10 cellular contexts compared by ENCODE assay signal in the genomic region with DNA sequence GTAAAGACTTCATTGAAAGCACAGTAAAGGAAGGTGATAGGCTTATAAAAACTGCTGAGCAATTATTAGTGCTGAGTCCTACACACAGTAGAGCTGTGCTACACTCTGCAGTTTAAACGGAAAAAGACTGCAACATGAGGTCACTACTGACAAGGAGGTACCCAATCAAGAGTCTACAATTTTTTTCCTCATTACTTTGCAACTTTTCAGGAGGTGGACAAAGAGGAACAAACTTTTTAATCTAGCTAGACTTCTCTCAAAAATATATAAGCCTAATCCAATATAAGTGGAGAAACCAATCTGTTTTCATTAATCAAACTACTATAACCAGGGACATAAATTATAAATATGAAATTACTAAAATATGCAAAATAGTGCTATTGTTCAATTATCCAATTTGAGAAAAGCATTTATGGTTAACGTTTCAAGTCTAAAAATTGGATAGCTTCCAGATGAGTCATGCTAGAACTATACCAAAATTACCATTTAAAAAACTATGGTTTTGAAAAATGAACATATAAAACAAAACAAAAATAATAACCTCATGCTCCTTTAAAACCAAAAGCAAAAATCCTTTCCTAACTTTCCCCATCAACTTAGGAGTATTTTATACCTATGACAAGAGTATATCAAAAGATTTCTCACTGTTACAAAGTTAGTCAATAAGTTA. TPM values are rescaled to one million over a fixed set of nuclear protein-coding genes. Genes with fewer than 3 reads are reported as not detected.
A peak's percentile ranks its signal among the peaks of the same experiment; 100 is the strongest.
DNase-seq lines count a peak whose midpoint lies in the region; ATAC-seq, FAIRE-seq and TF ChIP-seq lines count a peak whose summit lies in the region.
"Had no signal": no experiment of that assay in that cellular context is flagged by ENCODE, and none has a peak within 500 bp of the region (broad histone marks: within the 10 kb centered on the region; RNA-seq: fewer than 3 reads in every experiment).

No MANE protein-coding gene starts in this region.

- in situ Hi-C loops in KBM-7 (cut with MboI; ENCODE audit: low pct_unique_long_range_greater_than_20kb, low sequenced_read_pairs), result no loop called here

- DNase-seq in AG20443 (ENCODE audit: low spot score) (peak; percentile 9), KBM-7 (peak; percentile 69), adipocyte (ENCODE audit: low read depth) (peak; percentile 62), kidney (no peak), SKM-1 (lab: John Stamatoyannopoulos, UW; ENCODE audit: unreplicated experiment) (no peak)
- no peak for DNase-seq in effector CD8-positive, alpha-beta T cell (lab: John Stamatoyannopoulos, UW)
- DNase-seq: NCI-H1048 had no signal

- intact Hi-C loops in kidney (cut with DNase I), result no loop called here

- H3K9ac ChIP-seq in adipocyte (ENCODE audit: low read length) (no peak overlapping the region), kidney (ENCODE audit: low read length in 2 of 2) (no peak overlapping the region)

- no peak overlapping the region for H3K27ac ChIP-seq in kidney (ENCODE audit: low read depth in 2 of 2, low read length in 2 of 2)

- no peaks in the 10 kb centered on the region for H3K27me3 ChIP-seq in adipocyte (replicated peaks; ENCODE audit: control insufficient read depth, insufficient read depth, low read length)

- peak; percentile 56 for FAIRE-seq in kidney (lab: Jason Lieb, UNC)

- H3K36me3 ChIP-seq in adipocyte (ENCODE audit: control insufficient read depth, insufficient read depth, low read length, severe bottlenecking) (peaks cover 18% of the 10 kb centered on the region), kidney (ENCODE audit: control insufficient read depth in 1 of 2, insufficient read depth in 2 of 2, low read length in 2 of 2) (peaks cover 0 to 15% of the 10 kb centered on the region in 2 donors)

- no peaks in the 10 kb centered on the region for H3K9me3 ChIP-seq in adipocyte (ENCODE audit: control insufficient read depth, low read length)
- H3K9me3 ChIP-seq in kidney (ENCODE audit: control insufficient read depth in 1 of 2, low read length in 2 of 2), result no peaks in the 10 kb centered on the region

- no peak for TF ChIP-seq CTCF in kidney (IDR thresholded peaks at IDR 0.05; ENCODE audit: borderline replicate concordance, extremely low read depth, insufficient read depth)

- H3K4me3 ChIP-seq in adipocyte (ENCODE audit: low read length), result peak overlapping the region; percentile 17
- no peak overlapping the region for H3K4me3 ChIP-seq in kidney (ENCODE audit: low read length in 2 of 2)
- H3K4me3 ChIP-seq: skin epidermis had no signal

- ATAC-seq in HG03039 (IDR thresholded peaks at IDR 0.05; ENCODE audit: unreplicated experiment) (no peak), GM18868 (IDR thresholded peaks at IDR 0.05; ENCODE audit: unreplicated experiment) (no peak)

- H3K4me1 ChIP-seq in adipocyte (ENCODE audit: control insufficient read depth, insufficient read depth, low read length) (peaks cover 27% of the 10 kb centered on the region), kidney (ENCODE audit: control insufficient read depth in 1 of 2, insufficient read depth in 1 of 2, low read depth in 1 of 2, low read length in 2 of 2) (peaks cover 0 to 2% of the 10 kb centered on the region in 2 donors)

RNA-seq across cellular contexts. Expression of a gene that starts 37.7 kb away (rescaled TPM):
- 41.8 TPM for total RNA-seq in kidney
- 7.6 TPM for polyA plus RNA-seq in kidney (ENCODE audit: insufficient read depth, low read depth, low replicate concordance)

Comparison
In these comparisons a context has a peak if more than half of its experiments do, and no peak if none do; other contexts are left out.
1. DNase-seq: peak in AG20443 (single experiment), KBM-7 (single experiment) and adipocyte (single experiment); none in kidney (single experiment), effector CD8-positive, alpha-beta T cell (single experiment) and SKM-1 (single experiment).